8 cellular contexts compared by ENCODE assay signal in genomic region chr3:187738089-187738399, GRCh38. TPM values are rescaled to one million over a fixed set of nuclear protein-coding genes. Genes with fewer than 3 reads are reported as not detected.
DNase-seq lines count a peak whose midpoint lies in the region; ATAC-seq and TF ChIP-seq lines count a peak whose summit lies in the region.

No MANE protein-coding gene starts in this region.

- no peaks in the 10 kb centered on the region for H3K36me3 ChIP-seq in breast epithelium
- H3K36me3 ChIP-seq in mesodermal cell (ENCODE audit: control insufficient read depth, insufficient read depth, low read length), result peaks cover 19% of the 10 kb centered on the region
- no peaks in the 10 kb centered on the region for H3K36me3 ChIP-seq in urinary bladder (ENCODE audit: insufficient read depth)

- peaks cover 1% of the 10 kb centered on the region for H3K36me3 Mint-ChIP-seq in activated naive CD4-positive, alpha-beta T cell treated with anti-CD3 and anti-CD28 coated beads, Interleukin-2, amount 50 U/mL, for 24 hours

- H3K27me3 Mint-ChIP-seq in activated naive CD4-positive, alpha-beta T cell treated with anti-CD3 and anti-CD28 coated beads, Interleukin-2, amount 50 U/mL, for 24 hours, result no peaks in the 10 kb centered on the region

- peak overlapping the region; percentile 98 for H3K27ac Mint-ChIP-seq in activated naive CD4-positive, alpha-beta T cell treated with anti-CD3 and anti-CD28 coated beads, Interleukin-2, amount 50 U/mL, for 24 hours

- no peak for ATAC-seq in GM18861 (IDR thresholded peaks at IDR 0.05; ENCODE audit: unreplicated experiment)

- TF ChIP-seq CTCF in breast epithelium (IDR thresholded peaks at IDR 0.05), result no peak

- no peak for DNase-seq in activated naive CD4-positive, alpha-beta T cell (lab: John Stamatoyannopoulos, UW)
- DNase-seq in breast epithelium (ENCODE audit: low spot score in 2 of 2), result no peak
- DNase-seq in NCI-H446 (lab: John Stamatoyannopoulos, UW), result no peak
- no peak for DNase-seq in NCI-H146 treated with DMSO at 0.1 percent for 48 hours (lab: John Stamatoyannopoulos, UW; ENCODE audit: unreplicated experiment)

- no peaks in the 10 kb centered on the region for H3K9me3 Mint-ChIP-seq in activated naive CD4-positive, alpha-beta T cell treated with anti-CD3 and anti-CD28 coated beads, Interleukin-2, amount 50 U/mL, for 24 hours

- peaks cover 51% of the 10 kb centered on the region for H3K4me1 Mint-ChIP-seq in activated naive CD4-positive, alpha-beta T cell treated with anti-CD3 and anti-CD28 coated beads, Interleukin-2, amount 50 U/mL, for 24 hours

- H3K27me3 ChIP-seq in breast epithelium, result no peaks in the 10 kb centered on the region

- H3K4me3 ChIP-seq in breast epithelium (peak overlapping the region; percentile 64 to 93 (median 73)), mesodermal cell (ENCODE audit: extremely low read depth, insufficient read depth, low read length, poor library complexity, severe bottlenecking) (peak overlapping the region; percentile 40), urinary bladder (ENCODE audit: low read depth, low read length) (peak overlapping the region; percentile 32)

- peak overlapping the region; percentile 99 for H3K4me3 Mint-ChIP-seq in activated naive CD4-positive, alpha-beta T cell treated with anti-CD3 and anti-CD28 coated beads, Interleukin-2, amount 50 U/mL, for 24 hours

- H3K4me1 ChIP-seq in breast epithelium, result peaks cover 5 to 14% of the 10 kb centered on the region in 2 donors
- H3K4me1 ChIP-seq in mesodermal cell (ENCODE audit: control insufficient read depth, insufficient read depth, low read length, poor library complexity, severe bottlenecking), result peaks cover 39% of the 10 kb centered on the region
- H3K4me1 ChIP-seq in urinary bladder (ENCODE audit: insufficient read depth), result peaks cover 3% of the 10 kb centered on the region

- no peak for TF ChIP-seq POLR2A in breast epithelium (IDR thresholded peaks at IDR 0.05)

- WGBS in mesodermal cell (ENCODE audit: insufficient coverage in 2 of 2), 2 experiments, result 2 to 6% methylated on average over 4 to 6 of the region's 10 CpGs
- 2% methylated on average over 10 of the region's 10 CpGs for WGBS in urinary bladder

- intact Hi-C loops in breast epithelium (cut with DNase I; ENCODE audit: low total_unique reads), result no loop called here

- H3K27ac ChIP-seq in breast epithelium (peak overlapping the region; percentile 99), mesodermal cell (ENCODE audit: low read depth, low read length, severe bottlenecking) (peak overlapping the region; percentile 92), urinary bladder (ENCODE audit: low read depth) (peak overlapping the region; percentile 97)

- no peaks in the 10 kb centered on the region for H3K9me3 ChIP-seq in breast epithelium
- no peaks in the 10 kb centered on the region for H3K9me3 ChIP-seq in mesodermal cell (ENCODE audit: control insufficient read depth, low read length)

RNA-seq across cellular contexts. Expression of gene BCL6, which starts 7.2 kb away (rescaled TPM):
- 100 to 1,000 TPM; 281 to 346 (median 283) TPM for total RNA-seq in breast epithelium
- 25.4 TPM for polyA plus RNA-seq in mesodermal cell (2013, experiment 1 of 2)
- 18.0 TPM for polyA plus RNA-seq in mesodermal cell (2013, experiment 2 of 2)
- 9.8 TPM for total RNA-seq in urinary bladder
- 96.4 TPM for polyA plus RNA-seq in urinary bladder

RNA-seq across cellular contexts. Expression of gene RTP2, which starts 35.7 kb away (rescaled TPM):
- not detected for total RNA-seq in breast epithelium
- not detected for polyA plus RNA-seq in mesodermal cell (2013, experiment 1 of 2)
- not detected for polyA plus RNA-seq in mesodermal cell (2013, experiment 2 of 2)
- total RNA-seq in urinary bladder, result not detected
- polyA plus RNA-seq in urinary bladder, result not detected

Comparison
In these comparisons a context has a peak if more than half of its experiments do, and no peak if none do; other contexts are left out.
1. RNA of gene BCL6, which starts 7.2 kb away (total RNA-seq): 281 to 346 TPM in breast epithelium; 9.8 TPM in urinary bladder (single experiment); every median in the first group is over 10 times any median in the second.
2. Peak in every context shown above with its lines, with median percentiles within 50 percentile points of each other: H3K27ac ChIP-seq and H3K4me3 ChIP-seq.